Comparison of ENCODE assay signal across 18 cellular contexts in genomic region chr13:39210961-39211534, GRCh38.
DNase-seq lines count a peak whose midpoint lies in the region; ATAC-seq and TF ChIP-seq lines count a peak whose summit lies in the region.
"Had no signal": no experiment of that assay in that cellular context is flagged by ENCODE, and none has a peak within 500 bp of the region (broad histone marks: within the 10 kb centered on the region; RNA-seq: fewer than 3 reads in every experiment).

No MANE protein-coding gene starts in this region.

- H3K27ac ChIP-seq in GM23248 (no peak overlapping the region), gastroesophageal sphincter (peak overlapping the region in 3 of 4 donors; percentile 12 to 42 (median 17)), tibial nerve (peak overlapping the region; percentile 27 to 74 (median 34))
- H3K27ac ChIP-seq: gastrocnemius medialis, pancreas had no signal

- H3K9me3 ChIP-seq in GM23248 (ENCODE audit: low read depth) (no peaks in the 10 kb centered on the region), gastroesophageal sphincter (no peaks in the 10 kb centered on the region), tibial nerve (no peaks in the 10 kb centered on the region)
- H3K9me3 ChIP-seq: gastrocnemius medialis, pancreas had no signal

- H3F3A ChIP-seq in GM23248 (ENCODE audit: insufficient read depth): peaks cover 5% of the 10 kb centered on the region; the same call in 1 of the 2 replicates

- DNase-seq in GM23248 (peak; percentile 53), WTC11 (ENCODE audit: low spot score) (no peak), tibial nerve (ENCODE audit: low spot score in 2 of 2) (no peak), HuH-7 (ENCODE audit: low spot score) (no peak), NCI-H2196 (lab: John Stamatoyannopoulos, UW; ENCODE audit: unreplicated experiment) (no peak)
- no peak for DNase-seq in activated CD4-positive, alpha-beta T cell treated with anti-CD3 and anti-CD28 coated beads for 1 hour
- DNase-seq: activated CD4-positive, alpha-beta T cell treated with anti-CD3 and anti-CD28 coated beads, Interleukin-2, amount 50 U/mL, for 48 hours; activated naive CD4-positive, alpha-beta T cell treated with Interleukin-2 at 50 U/mL for 16 hours; anterior cingulate cortex; C1 segment of cervical spinal cord; gastrocnemius medialis; MV-4-11; NCI-H1930; NCI-H446; pancreas; stimulated activated CD4-positive, alpha-beta T cell treated with anti-CD3 and anti-CD28 coated beads, Interleukin-4, amount 100 ng/mL, for 1 hour had no signal

- no peaks in the 10 kb centered on the region; the same call in 1 of the 2 replicates for H3K27me3 Mint-ChIP-seq in WTC11 (ENCODE audit: low read depth)

- in situ Hi-C loops in GM23248 (cut with MboI): no loop called here

- POLR2A ChIA-PET in WTC11 (lab: Charles Lee): no interaction called here

- TF ChIP-seq POLR2A in gastroesophageal sphincter (IDR thresholded peaks at IDR 0.05) (no peak), tibial nerve (IDR thresholded peaks at IDR 0.05) (no peak)

- peaks cover 11% of the 10 kb centered on the region for H3K4me1 ChIP-seq in GM23248 (ENCODE audit: insufficient read depth)
- H3K4me1 ChIP-seq in gastroesophageal sphincter: peaks cover 0 to 6% (median 0%) of the 10 kb centered on the region in 3 donors
- H3K4me1 ChIP-seq in tibial nerve: peaks cover 0 to 23% (median 2%) of the 10 kb centered on the region in 4 donors
- H3K4me1 ChIP-seq: gastrocnemius medialis, pancreas had no signal

- H3K4me3 Mint-ChIP-seq in WTC11: no peak overlapping the region

- no peak overlapping the region for H3K27ac Mint-ChIP-seq in WTC11

- CTCF ChIA-PET in WTC11 (lab: Charles Lee): interaction anchor here (0.8 kb wide), 1 partner anchor 11 kb away, joined by 3 read pairs; no protein-coding TSS in a partner anchor

- H3K4me2 ChIP-seq in GM23248 (ENCODE audit: unreplicated experiment): no peak overlapping the region

- no peaks in the 10 kb centered on the region for H3K36me3 Mint-ChIP-seq in WTC11

- H3K9me3 Mint-ChIP-seq in WTC11: peaks cover 15% of the 10 kb centered on the region

- no peaks in the 10 kb centered on the region for H3K36me3 ChIP-seq in GM23248 (ENCODE audit: low read depth)
- H3K36me3 ChIP-seq in gastroesophageal sphincter: no peaks in the 10 kb centered on the region
- no peaks in the 10 kb centered on the region for H3K36me3 ChIP-seq in tibial nerve
- H3K36me3 ChIP-seq: gastrocnemius medialis, pancreas had no signal

- 34 to 39% methylated on average over 1 of the region's 1 CpG for WGBS in GM23248 (ENCODE audit: low coverage in 1 of 2, low lambda C conversion rate in 2 of 2, missing lambda C conversion rate in 2 of 2), 2 experiments
- 100% methylated on average over 1 of the region's 1 CpG for WGBS in gastroesophageal sphincter (ENCODE audit: low coverage in 1 of 2), 2 donors
- 100% methylated on average over 1 of the region's 1 CpG for WGBS in tibial nerve, 2 donors

- no peaks in the 10 kb centered on the region for H3K79me2 ChIP-seq in GM23248 (ENCODE audit: insufficient read depth)

- ATAC-seq in WTC11 (peak; percentile 67), gastroesophageal sphincter (no peak)
- ATAC-seq: K562, pancreas had no signal

- TF ChIP-seq EP300 in gastroesophageal sphincter (IDR thresholded peaks at IDR 0.05) (no peak), tibial nerve (IDR thresholded peaks at IDR 0.05) (no peak)

- H3K9me2 ChIP-seq in GM23248 (ENCODE audit: insufficient read depth): no peaks in the 10 kb centered on the region

- H3K27me3 ChIP-seq in GM23248 (replicated peaks; ENCODE audit: insufficient read depth): no peaks in the 10 kb centered on the region
- no peaks in the 10 kb centered on the region for H3K27me3 ChIP-seq in gastroesophageal sphincter
- no peaks in the 10 kb centered on the region for H3K27me3 ChIP-seq in tibial nerve
- H3K27me3 ChIP-seq: gastrocnemius medialis had no signal

- H3K4me3 ChIP-seq in GM23248: no peak overlapping the region
- no peak overlapping the region for H3K4me3 ChIP-seq in gastroesophageal sphincter
- H3K4me3 ChIP-seq in tibial nerve: no peak overlapping the region
- H3K4me3 ChIP-seq: gastrocnemius medialis, K562, pancreas had no signal

- no peak overlapping the region for H3K9ac ChIP-seq in GM23248

- no peaks in the 10 kb centered on the region for H4K20me1 ChIP-seq in GM23248 (ENCODE audit: insufficient read depth)

- TF ChIP-seq CTCF in WTC11 (IDR thresholded peaks at IDR 0.05): no peak
- TF ChIP-seq CTCF in gastroesophageal sphincter (IDR thresholded peaks at IDR 0.05): no peak
- TF ChIP-seq CTCF in tibial nerve (IDR thresholded peaks at IDR 0.05): no peak

- H2AFZ ChIP-seq in GM23248: no peak overlapping the region

- H3K4me1 Mint-ChIP-seq in WTC11: no peaks in the 10 kb centered on the region

TF ChIP-seq in WTC11, 78 proteins besides CTCF, POLR2A, EP300 and RAD21 (continues in another document):
- TF ChIP-seq ZNF232 (CRISPR knock-in tag; IDR thresholded peaks at IDR 0.05) (no peak), ELF4 (CRISPR knock-in tag; IDR thresholded peaks at IDR 0.05; ENCODE audit: low read depth) (no peak), ZSCAN18 (CRISPR knock-in tag; IDR thresholded peaks at IDR 0.05) (no peak), IRF1 (CRISPR knock-in tag; IDR thresholded peaks at IDR 0.05) (no peak), NFE2L1 (CRISPR knock-in tag; IDR thresholded peaks at IDR 0.05) (no peak), MLX (CRISPR knock-in tag; IDR thresholded peaks at IDR 0.05) (no peak), E2F1 (CRISPR knock-in tag; IDR thresholded peaks at IDR 0.05) (no peak), RELA (CRISPR knock-in tag; IDR thresholded peaks at IDR 0.05; ENCODE audit: borderline replicate concordance) (no peak), ZNF396 (CRISPR knock-in tag; IDR thresholded peaks at IDR 0.05; ENCODE audit: borderline replicate concordance) (no peak), HMGXB4 (CRISPR knock-in tag; IDR thresholded peaks at IDR 0.05) (no peak), ZNF121 (CRISPR knock-in tag; IDR thresholded peaks at IDR 0.05) (no peak)
